ENCODE assay signal across 15 cellular contexts in the genomic region with DNA sequence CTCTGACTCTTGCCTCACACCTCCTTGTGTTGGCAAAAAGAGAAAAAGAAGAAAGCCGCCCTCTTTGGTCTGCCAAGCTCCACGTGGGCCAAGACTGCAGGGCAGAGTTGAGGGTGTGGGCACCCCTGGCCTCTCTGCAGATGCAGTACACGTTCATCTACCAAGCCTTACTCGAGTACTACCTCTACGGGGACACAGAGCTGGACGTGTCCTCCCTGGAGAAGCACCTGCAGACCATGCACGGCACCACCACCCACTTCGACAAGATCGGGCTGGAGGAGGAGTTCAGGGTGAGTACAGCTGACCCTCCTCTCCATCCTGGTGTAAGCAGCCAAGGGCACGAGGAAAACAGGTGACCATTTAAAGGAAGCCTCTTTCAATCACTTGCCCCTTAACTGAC. TPM values are rescaled to one million over a fixed set of nuclear protein-coding genes. Genes with fewer than 3 reads are reported as not detected.
DNase-seq lines count a peak whose midpoint lies in the region; ATAC-seq and TF ChIP-seq lines count a peak whose summit lies in the region.
"Had no signal": no experiment of that assay in that cellular context is flagged by ENCODE, and none has a peak within 500 bp of the region (broad histone marks: within the 10 kb centered on the region; RNA-seq: fewer than 3 reads in every experiment).

No MANE protein-coding gene starts in this region.

- peaks cover 66% of the 10 kb centered on the region for H3K36me3 ChIP-seq in mammary epithelial cell (ENCODE audit: insufficient read depth, low read length)
- H3K36me3 ChIP-seq in body of pancreas (replicated peaks in 1 of 2; ENCODE audit: insufficient read depth in 1 of 2, low read depth in 2 of 2), result no peaks in the 10 kb centered on the region
- H3K36me3 ChIP-seq in upper lobe of right lung, result peaks cover 100% of the 10 kb centered on the region

- H3K27ac ChIP-seq in mammary epithelial cell (ENCODE audit: insufficient read depth, low read depth, low read length) (no peak overlapping the region), body of pancreas (no peak overlapping the region), upper lobe of right lung (no peak overlapping the region)

- H3K9me3 Mint-ChIP-seq in MCF 10A (ENCODE audit: unreplicated experiment), result no peaks in the 10 kb centered on the region

- TF ChIP-seq POLR2A in body of pancreas (IDR thresholded peaks at IDR 0.05), result no peak

- H3K9me3 ChIP-seq in mammary epithelial cell (replicated peaks; ENCODE audit: insufficient read depth, low read length) (no peaks in the 10 kb centered on the region), body of pancreas (no peaks in the 10 kb centered on the region), upper lobe of right lung (no peaks in the 10 kb centered on the region)

- no peak overlapping the region for H3K9ac ChIP-seq in mammary epithelial cell (ENCODE audit: insufficient read depth, low read length)

- CTCF ChIA-PET in MCF 10A (lab: Yijun Ruan, JAX), result interaction anchor here (0.5 to 17.1 kb wide), 18 partner anchors 10 to 331 kb away, joined by 3 to 354 read pairs (median 8); partner anchors contain the start of gene PTPRE
- CTCF ChIA-PET in mammary epithelial cell (lab: Charles Lee; ENCODE audit: low non-redundant PET), result no interaction called here

- no peak overlapping the region for H3K4me2 ChIP-seq in mammary epithelial cell (ENCODE audit: insufficient read depth, low read depth, low read length)

- dilution Hi-C loops in mammary epithelial cell (cut with HindIII; ENCODE audit: low sequenced_read_pairs), result no loop called here

- ATAC-seq in body of pancreas, result peak; percentile 14
- no peak for ATAC-seq in upper lobe of right lung
- no peak for ATAC-seq in HG02852 (IDR thresholded peaks at IDR 0.05; ENCODE audit: unreplicated experiment)

- H3K27me3 Mint-ChIP-seq in MCF 10A (ENCODE audit: insufficient read depth, unreplicated experiment), result no peaks in the 10 kb centered on the region

- no peak overlapping the region for H3K4me3 Mint-ChIP-seq in MCF 10A (ENCODE audit: unreplicated experiment)

- no peak for TF ChIP-seq CTCF in MCF 10A (IDR thresholded peaks at IDR 0.05; ENCODE audit: unreplicated experiment)
- no peak for TF ChIP-seq CTCF in mammary epithelial cell (conservative IDR thresholded peaks at IDR 0.05 in 1 of 2, IDR thresholded peaks at IDR 0.05 in 1 of 2; ENCODE audit: extremely low read depth in 1 of 2, insufficient read depth in 1 of 2, low read depth in 1 of 2, low read length in 2 of 2)
- no peak for TF ChIP-seq CTCF in body of pancreas (IDR thresholded peaks at IDR 0.05)
- no peak for TF ChIP-seq CTCF in upper lobe of right lung (IDR thresholded peaks at IDR 0.05)

- BruUV-seq in MCF 10A (replicated peaks; lab: Mats Ljungman, UMichigan) (no TSS peak), mammary epithelial cell (replicated peaks; lab: Mats Ljungman, UMichigan) (no TSS peak)

- intact Hi-C loops in MCF 10A (cut with micrococcal nuclease), result no loop called here
- intact Hi-C loops in mammary epithelial cell (cut with micrococcal nuclease), result no loop called here
- intact Hi-C loops in body of pancreas (cut with DNase I), result no loop called here
- intact Hi-C loops in upper lobe of right lung (cut with DNase I), result no loop called here

- POLR2A ChIA-PET in MCF 10A (lab: Yijun Ruan, JAX), result interaction anchor here (0.7 to 1.5 kb wide), 3 partner anchors 22 to 81 kb away, joined by 3 to 14 read pairs (median 3); no protein-coding TSS in a partner anchor

- no peaks in the 10 kb centered on the region for H4K20me1 ChIP-seq in mammary epithelial cell (ENCODE audit: insufficient read depth, low read length)

- in situ Hi-C loops in mammary epithelial cell (cut with MboI; ENCODE audit: low sequenced_read_pairs in 2 of 2), result no loop called here

- no peaks in the 10 kb centered on the region for H3K27me3 ChIP-seq in mammary epithelial cell (ENCODE audit: insufficient read depth, low read length)
- no peaks in the 10 kb centered on the region for H3K27me3 ChIP-seq in body of pancreas
- no peaks in the 10 kb centered on the region for H3K27me3 ChIP-seq in upper lobe of right lung

- WGBS in mammary epithelial cell (ENCODE audit: low coverage, missing lambda C conversion rate), result 66% methylated on average over 8 of the region's 10 CpGs
- 57 to 62% methylated on average over 10 of the region's 10 CpGs for WGBS in body of pancreas, 2 donors

- peaks cover 64% of the 10 kb centered on the region for H3K36me3 Mint-ChIP-seq in MCF 10A (ENCODE audit: insufficient read depth, unreplicated experiment)

- no peak overlapping the region for H3K4me3 ChIP-seq in mammary epithelial cell (replicated peaks in 1 of 3; ENCODE audit: insufficient read depth in 1 of 3, low read depth in 2 of 3, low read length in 3 of 3)
- H3K4me3 ChIP-seq in body of pancreas, result no peak overlapping the region
- H3K4me3 ChIP-seq in upper lobe of right lung, result no peak overlapping the region

- H3K4me1 ChIP-seq in mammary epithelial cell (ENCODE audit: insufficient read depth, low read length) (peaks cover 29% of the 10 kb centered on the region), body of pancreas (no peaks in the 10 kb centered on the region), upper lobe of right lung (peaks cover 6% of the 10 kb centered on the region)

- H3K79me2 ChIP-seq in mammary epithelial cell (ENCODE audit: insufficient read depth, low read length), result no peaks in the 10 kb centered on the region

- H2AFZ ChIP-seq in mammary epithelial cell (ENCODE audit: low read depth, low read length), result no peak overlapping the region

- H3K4me1 Mint-ChIP-seq in MCF 10A (ENCODE audit: insufficient read depth, unreplicated experiment), result peaks cover 18% of the 10 kb centered on the region

- DNase-seq in MCF 10A (ENCODE audit: unreplicated experiment) (no peak), mammary epithelial cell (no peak), body of pancreas (no peak), mesenteric fat pad (ENCODE audit: low spot score) (peak; percentile 43), upper lobe of right lung (peak; percentile 29), KG1 (lab: John Stamatoyannopoulos, UW) (no peak), NCI-H524 treated with DMSO at 0.1 percent for 48 hours (lab: John Stamatoyannopoulos, UW) (no peak)
- DNase-seq: COR-L47, EL, Karpas-422, MM.1S, NCI-H1092 treated with DMSO at 0.1 percent for 48 hours, NCI-H2081 treated with DMSO at 0.1 percent for 48 hours, NCI-H510A had no signal

- peak overlapping the region; percentile 70 for H3K27ac Mint-ChIP-seq in MCF 10A (ENCODE audit: low read depth, unreplicated experiment)

RNA-seq across cellular contexts. Expression of gene MKI67, which starts 56.1 kb away (rescaled TPM):
- total RNA-seq in MCF 10A (2022) (40.4 and 81.4 TPM in 2 replicates), mammary epithelial cell (10 to 100 TPM in 1 of 2 donors, 1 to 10 TPM in 1; 1.3 to 88.5 TPM), body of pancreas (under 1 TPM; under 0.01 to 0.33 TPM), mesenteric fat pad (0.39 TPM), upper lobe of right lung (2.1 TPM)
- polyA plus RNA-seq in mammary epithelial cell, result 20.8 TPM
- 70.7 TPM for polyA minus RNA-seq in mammary epithelial cell

Comparison
In these comparisons a context has a peak if more than half of its experiments do, and no peak if none do; other contexts are left out.
1. DNase-seq: peak in mesenteric fat pad (single experiment) and upper lobe of right lung (single experiment); none in MCF 10A (single experiment), mammary epithelial cell (single experiment), body of pancreas (0 of 4), KG1 (single experiment) and NCI-H524 treated with DMSO at 0.1 percent for 48 hours (single experiment).